In genomic region chr13:113975416-113975815, GRCh38 we compare ENCODE assay signal across 1 cellular context.
TF ChIP-seq lines count a peak whose summit lies in the region.

No MANE protein-coding gene starts in this region.

TF ChIP-seq in HepG2, 621 proteins besides CTCF, POLR2A, EP300 and RAD21:
- TF ChIP-seq ARNT2 (CRISPR knock-in tag; IDR thresholded peaks at IDR 0.05; ENCODE audit: low read depth) (no peak), DBP (CRISPR knock-in tag; IDR thresholded peaks at IDR 0.05; ENCODE audit: not compliant biosample characterization) (no peak), GPN1 (CRISPR knock-in tag; IDR thresholded peaks at IDR 0.05; ENCODE audit: borderline replicate concordance) (no peak), SAFB2 (CRISPR knock-in tag; IDR thresholded peaks at IDR 0.05; ENCODE audit: borderline replicate concordance, low read depth) (no peak), BCL6 (CRISPR knock-in tag; IDR thresholded peaks at IDR 0.05) (no peak), ZNF672 (CRISPR knock-in tag; IDR thresholded peaks at IDR 0.05) (no peak), POGZ (CRISPR knock-in tag; IDR thresholded peaks at IDR 0.05) (no peak), TAF1 (CRISPR knock-in tag; IDR thresholded peaks at IDR 0.05) (no peak), ZNF20 (CRISPR knock-in tag; IDR thresholded peaks at IDR 0.05) (no peak), ZNF567 (CRISPR knock-in tag; IDR thresholded peaks at IDR 0.05; ENCODE audit: borderline replicate concordance) (no peak)
